In genomic region chr5:149731332-149731616, GRCh38 we compare ENCODE assay signal across 8 cellular contexts. TPM values are rescaled to one million over a fixed set of nuclear protein-coding genes. Genes with fewer than 3 reads are reported as not detected.
A peak's percentile ranks its signal among the peaks of the same experiment; 100 is the strongest.
DNase-seq lines count a peak whose midpoint lies in the region; ATAC-seq, FAIRE-seq and TF ChIP-seq lines count a peak whose summit lies in the region.

No MANE protein-coding gene starts in this region.

- intact Hi-C loops in OCI-LY7 (cut with micrococcal nuclease; ENCODE audit: unreplicated experiment) = loop anchor here (2.0 to 5.0 kb wide), 6 partner anchors 50 to 270 kb away; partner anchors contain the start of genes HMGXB3 and TIGD6
- intact Hi-C loops in pancreas (cut with DNase I) = no loop called here

- WGBS in pancreas, 2 donors = 0 to 1% methylated on average over 23 of the region's 23 CpGs

- BruUV-seq in OCI-LY7 (replicated peaks; lab: Mats Ljungman, UMichigan) = no TSS peak

- no peaks in the 10 kb centered on the region for H3K9me3 ChIP-seq in OCI-LY7 (ENCODE audit: low read length)
- H3K9me3 ChIP-seq in pancreas = no peaks in the 10 kb centered on the region

- FAIRE-seq in pancreas (lab: Jason Lieb, UNC) = no peak

- peak overlapping the region; percentile 86 for H3K4me2 ChIP-seq in OCI-LY7 (ENCODE audit: low read length)

- ATAC-seq in GM18909 (IDR thresholded peaks at IDR 0.05; ENCODE audit: poor library complexity, unreplicated experiment) = peak; percentile 1
- peak in 1 of 4 donors; percentile 4 for ATAC-seq in pancreas
- no peak for ATAC-seq in GM18520 (IDR thresholded peaks at IDR 0.05; ENCODE audit: unreplicated experiment)

- no peak for TF ChIP-seq CTCF in OCI-LY7 (conservative IDR thresholded peaks at IDR 0.05; ENCODE audit: low read length)
- TF ChIP-seq CTCF in epithelial cell of esophagus (IDR thresholded peaks at IDR 0.05; ENCODE audit: insufficient read depth, low read depth, low read length, missing control alignments) = no peak
- no peak for TF ChIP-seq CTCF in pancreas (IDR thresholded peaks at IDR 0.05)
- TF ChIP-seq CTCF in GM10248 (IDR thresholded peaks at IDR 0.05; ENCODE audit: control extremely low read depth, extremely low read depth, low read depth, missing control alignments) = no peak

- H3K27me3 ChIP-seq in pancreas = no peaks in the 10 kb centered on the region

- peak overlapping the region; percentile 66 for H3K27ac ChIP-seq in OCI-LY7 (ENCODE audit: low read depth, low read length, poor library complexity, severe bottlenecking)
- H3K27ac ChIP-seq in pancreas = peak overlapping the region; percentile 8 to 48 (median 14)

- CTCF ChIA-PET in OCI-LY7 (lab: Charles Lee; ENCODE audit: unreplicated experiment) = interaction anchor here (0.6 to 1.3 kb wide), 2 partner anchors 10 to 47 kb away, joined by 3 to 6 read pairs; no protein-coding TSS in a partner anchor
- CTCF ChIA-PET in GM10248 (lab: Yijun Ruan, JAX) = interaction anchor here (0.7 to 2.3 kb wide), 13 partner anchors 8 to 290 kb away, joined by 3 to 9 read pairs (median 4); no protein-coding TSS in a partner anchor

- peaks cover 43% of the 10 kb centered on the region for H3K79me2 ChIP-seq in OCI-LY7 (ENCODE audit: insufficient read depth, low read depth, low read length)

- H3K36me3 ChIP-seq in OCI-LY7 (ENCODE audit: insufficient read depth, low read length) = no peaks in the 10 kb centered on the region
- no peaks in the 10 kb centered on the region for H3K36me3 ChIP-seq in pancreas

- peak overlapping the region; percentile 90 for H3K4me3 ChIP-seq in OCI-LY7 (ENCODE audit: low read depth, low read length, poor library complexity, severe bottlenecking)
- peak overlapping the region; percentile 78 for H3K4me3 ChIP-seq in epithelial cell of esophagus (ENCODE audit: low read length)
- H3K4me3 ChIP-seq in pancreas = peak overlapping the region; percentile 80 to 91 (median 84)

- H2AFZ ChIP-seq in OCI-LY7 (ENCODE audit: low read length) = peak overlapping the region; percentile 68

- DNase-seq in OCI-LY7 (ENCODE audit: low spot score) = no peak
- DNase-seq in epithelial cell of esophagus (ENCODE audit: low read depth) = no peak
- no peak for DNase-seq in pancreas
- DNase-seq in stimulated activated CD4-positive, alpha-beta T cell treated with anti-CD3 and anti-CD28 coated beads, Interleukin-4, amount 100 ng/mL, for 4 hours = no peak
- DNase-seq in mesenteric fat pad (ENCODE audit: low spot score) = no peak
- no peak for DNase-seq in GM10248 (ENCODE audit: extremely low spot score)

- H3K4me1 ChIP-seq in OCI-LY7 (ENCODE audit: insufficient read depth, low read length, poor library complexity, severe bottlenecking) (peaks cover 11% of the 10 kb centered on the region), pancreas (no peaks in the 10 kb centered on the region)

- H3K9me2 ChIP-seq in OCI-LY7 (ENCODE audit: insufficient read depth, low read length) = no peaks in the 10 kb centered on the region

- POLR2A ChIA-PET in OCI-LY7 (lab: Charles Lee) = interaction anchor here (0.6 to 1.3 kb wide), 4 partner anchors 19 to 527 kb away, joined by 3 to 5 read pairs (median 3); no protein-coding TSS in a partner anchor
- POLR2A ChIA-PET in GM10248 (lab: Yijun Ruan, JAX) = interaction anchor here (1.4 to 2.0 kb wide), 3 partner anchors 9 to 71 kb away, joined by 5 to 12 read pairs (median 6); no protein-coding TSS in a partner anchor

- peaks cover 27% of the 10 kb centered on the region; the same call in 1 of the 2 replicates for H4K20me1 ChIP-seq in OCI-LY7 (ENCODE audit: insufficient read depth, low read length)

RNA-seq across cellular contexts. Expression of gene PPARGC1B, which starts 1.2 kb away (rescaled TPM):
- total RNA-seq in OCI-LY7 (2014; rRNA removed; shearing (Covaris generic)) = 4.2 and 5.6 TPM in 2 replicates
- total RNA-seq in OCI-LY7 (2022) = 10.3 and 11.6 TPM in 2 replicates
- total RNA-seq in pancreas = 1 to 10 TPM; 1.1 to 2.4 (median 1.5) TPM
- polyA plus RNA-seq in pancreas = 1 to 10 TPM in 1 of 2 donors, under 1 TPM in 1; 0.47 to 1.4 TPM
- 11.5 TPM for total RNA-seq in mesenteric fat pad
